In the genomic region with DNA sequence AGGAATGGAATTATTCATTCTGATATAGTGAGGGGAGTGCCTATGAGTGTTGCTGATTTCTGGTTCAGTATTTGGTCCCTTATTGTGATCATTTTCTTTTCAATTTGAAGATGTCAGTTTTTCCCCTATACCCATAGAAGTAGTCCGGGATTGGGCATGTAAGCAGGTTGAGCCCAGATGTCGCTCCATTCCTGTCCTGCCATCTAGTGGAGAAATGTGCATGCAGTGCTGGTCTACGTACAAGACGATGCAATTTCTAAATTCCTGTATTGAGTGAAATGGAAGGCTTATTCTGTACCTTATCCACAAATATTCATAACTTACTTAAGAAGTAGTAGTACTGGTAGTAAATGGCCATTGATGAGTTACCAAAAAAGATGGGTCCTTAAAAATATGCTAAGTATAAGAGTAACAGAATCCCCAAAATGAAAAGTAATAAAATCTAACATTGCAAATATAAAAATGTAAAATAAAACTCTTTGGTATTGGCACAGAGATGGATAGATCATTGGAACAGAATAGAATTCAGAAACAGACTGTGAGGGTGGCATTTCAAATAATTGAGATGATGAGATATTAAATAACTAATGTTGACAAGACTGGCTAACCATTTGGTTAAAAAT, we compare ENCODE assay signal across 7 cellular contexts.
DNase-seq lines count a peak whose midpoint lies in the region; ATAC-seq and TF ChIP-seq lines count a peak whose summit lies in the region.

No MANE protein-coding gene starts in this region.

- intact Hi-C loops in adrenal gland (cut with DNase I): no loop called here
- intact Hi-C loops in left ventricle myocardium superior (cut with micrococcal nuclease): loop anchor here (5.0 kb wide), 1 partner anchor 272 kb away; no protein-coding TSS in a partner anchor
- intact Hi-C loops in sigmoid colon (cut with DNase I): no loop called here

- ATAC-seq in GM21447 (IDR thresholded peaks at IDR 0.05; ENCODE audit: unreplicated experiment): peak; percentile 98
- peak; percentile 79 for ATAC-seq in left ventricle myocardium superior

- WGBS in adrenal gland, 4 donors: 2 to 4% (median 3%) methylated on average over 4 of the region's 4 CpGs
- 2% methylated on average over 4 of the region's 4 CpGs for WGBS in sigmoid colon, 2 donors

- H3K36me3 ChIP-seq in adrenal gland (replicated peaks in 1 of 2) (no peaks in the 10 kb centered on the region), sigmoid colon (no peaks in the 10 kb centered on the region)

- H3K27ac ChIP-seq in HL-60 (replicated peaks): no peak overlapping the region
- H3K27ac ChIP-seq in adrenal gland: no peak overlapping the region
- H3K27ac ChIP-seq in sigmoid colon: no peak overlapping the region

- H3K9me3 ChIP-seq in adrenal gland (replicated peaks in 1 of 3) (no peaks in the 10 kb centered on the region), sigmoid colon (no peaks in the 10 kb centered on the region)

- H3K27me3 ChIP-seq in HL-60 (ENCODE audit: insufficient read depth, poor library complexity, severe bottlenecking) (no peaks in the 10 kb centered on the region), adrenal gland (no peaks in the 10 kb centered on the region), sigmoid colon (no peaks in the 10 kb centered on the region)

- peak; percentile 90 for TF ChIP-seq CTCF in HL-60 (IDR thresholded peaks at IDR 0.05; ENCODE audit: insufficient read depth, low read length)
- TF ChIP-seq CTCF in adrenal gland (IDR thresholded peaks at IDR 0.05): peak; percentile 37 to 68 (median 50)
- TF ChIP-seq CTCF in sigmoid colon (IDR thresholded peaks at IDR 0.05): peak in 3 of 4 experiments; percentile 39 to 63 (median 41)

- DNase-seq in GM04504 (ENCODE audit: low read depth) (peak; percentile 28), HL-60 (ENCODE audit: low read depth in 1 of 2, low spot score in 1 of 2) (peak; percentile 11 to 51), NOMO-1 (lab: John Stamatoyannopoulos, UW; ENCODE audit: unreplicated experiment in 2 of 2) (peak; percentile 9 to 21), adrenal gland (peak; percentile 35 to 63 (median 44)), left ventricle myocardium superior (no peak), sigmoid colon (no peak)

- H3K4me3 ChIP-seq in HL-60 (replicated peaks; ENCODE audit: insufficient read depth, low read length): no peak overlapping the region
- no peak overlapping the region for H3K4me3 ChIP-seq in adrenal gland
- H3K4me3 ChIP-seq in sigmoid colon: no peak overlapping the region

- TF ChIP-seq EP300 in sigmoid colon (IDR thresholded peaks at IDR 0.05): no peak

- H3K4me1 ChIP-seq in adrenal gland (replicated peaks in 1 of 2) (no peaks in the 10 kb centered on the region), sigmoid colon (no peaks in the 10 kb centered on the region)

- no peak for TF ChIP-seq POLR2A in adrenal gland (IDR thresholded peaks at IDR 0.05)
- no peak for TF ChIP-seq POLR2A in sigmoid colon (IDR thresholded peaks at IDR 0.05)

Comparison
In these comparisons a context has a peak if more than half of its experiments do, and no peak if none do; other contexts are left out.
1. DNase-seq: peak in GM04504 (single experiment), HL-60 (2 of 2), NOMO-1 (2 of 2) and adrenal gland (7 of 7); none in left ventricle myocardium superior (single experiment) and sigmoid colon (single experiment).
2. Peak in every context shown above with its lines, with median percentiles within 50 percentile points of each other: CTCF ChIP-seq.